ENCODE assay signal across 8 cellular contexts in genomic region chr1:88891318-88892145, GRCh38. TPM values are rescaled to one million over a fixed set of nuclear protein-coding genes. Genes with fewer than 3 reads are reported as not detected.
DNase-seq lines count a peak whose midpoint lies in the region; ATAC-seq and TF ChIP-seq lines count a peak whose summit lies in the region.

GTF2B (minus strand) TSS chr1:88891567; CDS start chr1:88891499, 68 bp downstream.

- H3K4me1 ChIP-seq in Panc1 (ENCODE audit: control insufficient read depth, insufficient read depth, low read length) (peaks cover 25% of the 10 kb centered on the region), muscle layer of colon (ENCODE audit: insufficient read depth, low read length) (peaks cover 20% of the 10 kb centered on the region)

- peaks cover 3% of the 10 kb centered on the region for H3K36me3 Mint-ChIP-seq in activated T-cell treated with anti-CD3 and anti-CD28 coated beads, Interleukin-2, amount 50 U/mL, for 4 hours (ENCODE audit: insufficient read depth)

- H3K4me3 ChIP-seq in Panc1 (ENCODE audit: low read depth in 2 of 2, low read length in 2 of 2) (peak within 1 kb of the TSS; percentile 92 to 93), muscle layer of colon (ENCODE audit: low read depth in 1 of 2, low read length in 2 of 2) (peak within 1 kb of the TSS; percentile 69 to 92)

- H3K36me3 ChIP-seq in Panc1 (ENCODE audit: control insufficient read depth, insufficient read depth, low read length) (peaks cover 7% of the 10 kb centered on the region), muscle layer of colon (ENCODE audit: insufficient read depth, low read length) (no peaks in the 10 kb centered on the region)

- H3K4me3 Mint-ChIP-seq in activated T-cell treated with anti-CD3 and anti-CD28 coated beads, Interleukin-2, amount 50 U/mL, for 4 hours: peak within 1 kb of the TSS; percentile 97

- POLR2A ChIA-PET in Panc1 (lab: Charles Lee): no interaction called here

- H3K27me3 Mint-ChIP-seq in activated T-cell treated with anti-CD3 and anti-CD28 coated beads, Interleukin-2, amount 50 U/mL, for 4 hours (ENCODE audit: low read depth): no peaks in the 10 kb centered on the region

- DNase-seq in DMS153 treated with DMSO at 0.1 percent for 48 hours (lab: John Stamatoyannopoulos, UW; ENCODE audit: unreplicated experiment) (peak; percentile 92), KG1 (lab: John Stamatoyannopoulos, UW) (peak; percentile 97), Panc1 (ENCODE audit: low read depth, low spot score) (peak; percentile 98)
- DNase-seq in activated T-cell treated with anti-CD3 and anti-CD28 coated beads, Interleukin-2, amount 50 U/mL, for 4 hours: peak; percentile 91
- DNase-seq in stimulated activated CD8-positive, alpha-beta memory T cell treated with anti-CD3 and anti-CD28 coated beads, Interleukin-7, amount 100 ng/mL, for 24 hours (ENCODE audit: low read depth): peak; percentile 86

- intact Hi-C loops in Panc1 (cut with micrococcal nuclease; ENCODE audit: unreplicated experiment): no loop called here

- H3K9ac ChIP-seq in muscle layer of colon (ENCODE audit: low read length): peak within 1 kb of the TSS; percentile 83

- TF ChIP-seq CTCF in Panc1 (IDR thresholded peaks at IDR 0.05): no peak

- H3K9me3 ChIP-seq in Panc1 (ENCODE audit: control insufficient read depth, insufficient read depth, low read depth, low read length): no peaks in the 10 kb centered on the region
- H3K9me3 ChIP-seq in muscle layer of colon (ENCODE audit: low read length): no peaks in the 10 kb centered on the region

- CTCF ChIA-PET in Panc1 (lab: Charles Lee): interaction anchor here (0.6 kb wide), 1 partner anchor 208 kb away, joined by 10 read pairs; no protein-coding TSS in a partner anchor

- no TSS peak for BruUV-seq in Panc1 (replicated peaks; lab: Mats Ljungman, UMichigan)

- H3K27me3 ChIP-seq in Panc1 (ENCODE audit: control insufficient read depth, insufficient read depth, low read length) (no peaks in the 10 kb centered on the region), muscle layer of colon (ENCODE audit: control insufficient read depth in 1 of 2, insufficient read depth in 2 of 2, low read length in 2 of 2) (no peaks in the 10 kb centered on the region)

- ATAC-seq in GM21717 (IDR thresholded peaks at IDR 0.05; ENCODE audit: unreplicated experiment): peak; percentile 92
- ATAC-seq in Panc1: peak; percentile 86
- ATAC-seq in activated T-cell treated with anti-CD3 and anti-CD28 coated beads, Interleukin-2, amount 50 U/mL, for 4 hours: peak; percentile 91 to 92
- ATAC-seq in esophagus mucosa: peak; percentile 96

- H3K4me1 Mint-ChIP-seq in activated T-cell treated with anti-CD3 and anti-CD28 coated beads, Interleukin-2, amount 50 U/mL, for 4 hours (ENCODE audit: low read depth): peaks cover 31% of the 10 kb centered on the region

- H3K27ac ChIP-seq in Panc1 (ENCODE audit: low read length): peak within 1 kb of the TSS; percentile 92
- H3K27ac ChIP-seq in muscle layer of colon (ENCODE audit: low read depth, low read length): peak within 1 kb of the TSS; percentile 92

- in situ Hi-C loops in Panc1 (cut with HindIII; ENCODE audit: low pct_unique_long_range_greater_than_20kb, low sequenced_read_pairs): no loop called here

- H3K9me3 Mint-ChIP-seq in activated T-cell treated with anti-CD3 and anti-CD28 coated beads, Interleukin-2, amount 50 U/mL, for 4 hours: no peaks in the 10 kb centered on the region

RNA-seq across cellular contexts. Expression of gene GTF2B, which starts in this region (rescaled TPM):
- 27.0 TPM for total RNA-seq in Panc1 (2021; ENCODE audit: unreplicated experiment)
- 18.0 TPM for polyA plus RNA-seq in Panc1 (2012; ENCODE audit: insufficient read length)
- 10 to 100 TPM; 39.3 to 44.0 (median 39.6) TPM for total RNA-seq in activated T-cell treated with anti-CD3 and anti-CD28 coated beads, Interleukin-2, amount 50 U/mL, for 4 hours
- total RNA-seq in esophagus mucosa: 15.4 TPM

Comparison
In these comparisons a context has a peak if more than half of its experiments do, and no peak if none do; other contexts are left out.
1. Peak in every context shown above with its lines: DNase-seq, ATAC-seq, H3K4me3 ChIP-seq and H3K27ac ChIP-seq.